Comparison of ENCODE assay signal across 15 cellular contexts in genomic region chr2:118902279-118903028, GRCh38. TPM values are rescaled to one million over a fixed set of nuclear protein-coding genes. Genes with fewer than 3 reads are reported as not detected.
DNase-seq lines count a peak whose midpoint lies in the region; ATAC-seq and TF ChIP-seq lines count a peak whose summit lies in the region.
"Had no signal": no experiment of that assay in that cellular context is flagged by ENCODE, and none has a peak within 500 bp of the region (broad histone marks: within the 10 kb centered on the region; RNA-seq: fewer than 3 reads in every experiment).

No MANE protein-coding gene starts in this region.

- no peak for TF ChIP-seq CTCF in CD4-positive, alpha-beta T cell (IDR thresholded peaks at IDR 0.05)
- no peak for TF ChIP-seq CTCF in natural killer cell (IDR thresholded peaks at IDR 0.05)

- peak overlapping the region; percentile 0 for H3K4me3 ChIP-seq in naive thymus-derived CD4-positive, alpha-beta T cell (ENCODE audit: low read length)
- H3K4me3 ChIP-seq: heart right ventricle, Peyer's patch had no signal

- no peaks in the 10 kb centered on the region for H3K27me3 Mint-ChIP-seq in CD4-positive, alpha-beta T cell
- H3K27me3 Mint-ChIP-seq in activated T-helper 17 cell treated with anti-CD3 and anti-CD28 coated beads, Interleukin-2, amount 50 U/mL, for 72 hours = peaks cover 5% of the 10 kb centered on the region
- H3K27me3 Mint-ChIP-seq in naive thymus-derived CD4-positive, alpha-beta T cell = no peaks in the 10 kb centered on the region
- peaks cover 0 to 6% of the 10 kb centered on the region in 2 donors for H3K27me3 Mint-ChIP-seq in natural killer cell (ENCODE audit: low read depth in 2 of 2)

- H3K9me3 ChIP-seq in CD4-positive, alpha-beta T cell (ENCODE audit: control insufficient read depth, low read length) = no peaks in the 10 kb centered on the region
- no peaks in the 10 kb centered on the region for H3K9me3 ChIP-seq in naive thymus-derived CD4-positive, alpha-beta T cell (ENCODE audit: control insufficient read depth in 2 of 3, low read length in 3 of 3)
- H3K9me3 ChIP-seq: heart right ventricle, Peyer's patch had no signal

- H3K27me3 ChIP-seq in CD4-positive, alpha-beta T cell (ENCODE audit: control insufficient read depth, insufficient read depth, low read length) = no peaks in the 10 kb centered on the region
- no peaks in the 10 kb centered on the region for H3K27me3 ChIP-seq in naive thymus-derived CD4-positive, alpha-beta T cell (ENCODE audit: control insufficient read depth in 2 of 2, insufficient read depth in 2 of 2, low read length in 2 of 2)
- H3K27me3 ChIP-seq: Peyer's patch had no signal

- H3K4me3 Mint-ChIP-seq in CD4-positive, alpha-beta T cell = peak overlapping the region; percentile 59
- H3K4me3 Mint-ChIP-seq in activated T-helper 17 cell treated with anti-CD3 and anti-CD28 coated beads, Interleukin-2, amount 50 U/mL, for 72 hours = peak overlapping the region; percentile 49
- H3K4me3 Mint-ChIP-seq in naive thymus-derived CD4-positive, alpha-beta T cell = peak overlapping the region in 9 of 10 donors; percentile 57 to 73 (median 68)
- H3K4me3 Mint-ChIP-seq in natural killer cell = no peak overlapping the region
- H3K4me3 Mint-ChIP-seq: CD8-positive, alpha-beta memory T cell had no signal

- peak; percentile 52 for ATAC-seq in CD4-positive, alpha-beta T cell (ENCODE audit: poor library complexity)
- peak; percentile 28 for ATAC-seq in activated T-helper 17 cell treated with anti-CD3 and anti-CD28 coated beads, Interleukin-2, amount 50 U/mL, for 72 hours (replicated peaks)
- peak; percentile 78 for ATAC-seq in naive thymus-derived CD4-positive, alpha-beta T cell
- ATAC-seq in natural killer cell = no peak
- no peak for ATAC-seq in HG02938 (IDR thresholded peaks at IDR 0.05; ENCODE audit: unreplicated experiment)

- POLR2A ChIA-PET in CD4-positive, alpha-beta T cell (lab: Charles Lee) = interaction anchor here (1.0 to 2.9 kb wide), 8 partner anchors 8 to 465 kb away, joined by 3 to 17 read pairs (median 4); partner anchors contain the start of genes C2orf76 and DBI
- POLR2A ChIA-PET in naive thymus-derived CD4-positive, alpha-beta T cell (lab: Charles Lee) = no interaction called here

- H3K4me1 Mint-ChIP-seq in CD4-positive, alpha-beta T cell (ENCODE audit: low read depth) = peaks cover 32% of the 10 kb centered on the region
- peaks cover 18% of the 10 kb centered on the region for H3K4me1 Mint-ChIP-seq in activated T-helper 17 cell treated with anti-CD3 and anti-CD28 coated beads, Interleukin-2, amount 50 U/mL, for 72 hours
- peaks cover 6 to 39% (median 34%) of the 10 kb centered on the region in 7 donors for H3K4me1 Mint-ChIP-seq in naive thymus-derived CD4-positive, alpha-beta T cell
- H3K4me1 Mint-ChIP-seq in natural killer cell = no peaks in the 10 kb centered on the region
- H3K4me1 Mint-ChIP-seq: CD8-positive, alpha-beta memory T cell had no signal

- CTCF ChIA-PET in CD4-positive, alpha-beta T cell (lab: Charles Lee) = no interaction called here
- CTCF ChIA-PET in naive thymus-derived CD4-positive, alpha-beta T cell (lab: Charles Lee) = interaction anchor here (0.7 kb wide), 1 partner anchor 19 kb away, joined by 3 read pairs; no protein-coding TSS in a partner anchor

- peaks cover 0 to 29% of the 10 kb centered on the region in 2 donors for H3K4me1 ChIP-seq in naive thymus-derived CD4-positive, alpha-beta T cell (ENCODE audit: control insufficient read depth in 2 of 2, insufficient read depth in 2 of 2, low read length in 2 of 2)

- no peak for DNase-seq in CD4-positive, alpha-beta T cell
- DNase-seq in Kasumi-1 (lab: John Stamatoyannopoulos, UW) (peak; percentile 89 to 95), activated gamma-delta T cell (lab: John Stamatoyannopoulos, UW) (no peak), natural killer cell (no peak)
- DNase-seq in naive thymus-derived CD4-positive, alpha-beta T cell = peak in 6 of 9 donors; percentile 5 to 24 (median 10)
- DNase-seq: heart right ventricle, IMR-90, NCI-H1436 treated with DMSO at 0.1 percent for 48 hours, NCI-H510A treated with DMSO at 0.1 percent for 48 hours, Peyer's patch had no signal

- no peaks in the 10 kb centered on the region for H3K36me3 ChIP-seq in naive thymus-derived CD4-positive, alpha-beta T cell (ENCODE audit: control insufficient read depth in 2 of 3, insufficient read depth in 3 of 3, low read length in 3 of 3)
- H3K36me3 ChIP-seq: heart right ventricle, Peyer's patch had no signal

- no peaks in the 10 kb centered on the region for H3K36me3 Mint-ChIP-seq in CD4-positive, alpha-beta T cell (ENCODE audit: low read depth)
- H3K36me3 Mint-ChIP-seq in activated T-helper 17 cell treated with anti-CD3 and anti-CD28 coated beads, Interleukin-2, amount 50 U/mL, for 72 hours (ENCODE audit: low read depth) = no peaks in the 10 kb centered on the region
- peaks cover 0 to 4% (median 3%) of the 10 kb centered on the region in 5 donors for H3K36me3 Mint-ChIP-seq in naive thymus-derived CD4-positive, alpha-beta T cell
- no peaks in the 10 kb centered on the region for H3K36me3 Mint-ChIP-seq in natural killer cell
- H3K36me3 Mint-ChIP-seq: CD8-positive, alpha-beta memory T cell had no signal

- intact Hi-C loops in CD4-positive, alpha-beta T cell (cut with DNase I, micrococcal nuclease) = no loop called here
- intact Hi-C loops in naive thymus-derived CD4-positive, alpha-beta T cell (cut with micrococcal nuclease) = loop anchor here in 1 of 2 donors (5.0 kb wide), 1 partner anchor 40 kb away; the partner anchor contains the start of gene MARCO
- intact Hi-C loops in natural killer cell (cut with micrococcal nuclease) = no loop called here

- H3K27ac Mint-ChIP-seq in CD4-positive, alpha-beta T cell = peak overlapping the region; percentile 74
- H3K27ac Mint-ChIP-seq in activated T-helper 17 cell treated with anti-CD3 and anti-CD28 coated beads, Interleukin-2, amount 50 U/mL, for 72 hours = peak overlapping the region; percentile 68
- peak overlapping the region in 8 of 9 donors; percentile 59 to 95 (median 82) for H3K27ac Mint-ChIP-seq in naive thymus-derived CD4-positive, alpha-beta T cell
- no peak overlapping the region for H3K27ac Mint-ChIP-seq in natural killer cell

- H3K9me3 Mint-ChIP-seq in CD4-positive, alpha-beta T cell = peaks cover 7% of the 10 kb centered on the region
- peaks cover 9% of the 10 kb centered on the region for H3K9me3 Mint-ChIP-seq in activated T-helper 17 cell treated with anti-CD3 and anti-CD28 coated beads, Interleukin-2, amount 50 U/mL, for 72 hours
- H3K9me3 Mint-ChIP-seq in naive thymus-derived CD4-positive, alpha-beta T cell = peaks cover 4 to 30% (median 8%) of the 10 kb centered on the region in 11 donors
- peaks cover 0 to 2% of the 10 kb centered on the region in 2 donors for H3K9me3 Mint-ChIP-seq in natural killer cell

- H3K27ac ChIP-seq in CD4-positive, alpha-beta T cell (ENCODE audit: low read depth, low read length) = no peak overlapping the region
- peak overlapping the region; percentile 0 for H3K27ac ChIP-seq in naive thymus-derived CD4-positive, alpha-beta T cell (ENCODE audit: low read depth, low read length)
- H3K27ac ChIP-seq: heart right ventricle had no signal

RNA-seq across cellular contexts. Expression of gene MARCO, which starts 39.5 kb away (rescaled TPM):
- under 1 TPM in 1 of 2 experiments, not detected in 1; 0.22 TPM for total RNA-seq in CD4-positive, alpha-beta T cell
- total RNA-seq in activated T-helper 17 cell treated with anti-CD3 and anti-CD28 coated beads, Interleukin-2, amount 50 U/mL, for 72 hours = not detected
- total RNA-seq in naive thymus-derived CD4-positive, alpha-beta T cell = 1 to 10 TPM in 1 of 5 experiments, under 1 TPM in 1, not detected in 3; 0.48 to 2.6 TPM
- polyA plus RNA-seq in naive thymus-derived CD4-positive, alpha-beta T cell = not detected
- total RNA-seq in natural killer cell = under 1 TPM in 2 of 3 donors, not detected in 1; 0.38 to 0.75 TPM
- total RNA-seq: CD8-positive, alpha-beta memory T cell; IMR-90 had no signal
- polyA plus RNA-seq: CD8-positive, alpha-beta memory T cell; IMR-90; neural cell had no signal

RNA-seq across cellular contexts. Expression of gene EN1, which starts 55.0 kb away (rescaled TPM):
- not detected for total RNA-seq in CD4-positive, alpha-beta T cell
- total RNA-seq in activated T-helper 17 cell treated with anti-CD3 and anti-CD28 coated beads, Interleukin-2, amount 50 U/mL, for 72 hours = not detected
- total RNA-seq in naive thymus-derived CD4-positive, alpha-beta T cell = not detected
- polyA plus RNA-seq in naive thymus-derived CD4-positive, alpha-beta T cell = not detected
- not detected for total RNA-seq in natural killer cell
- total RNA-seq: CD8-positive, alpha-beta memory T cell; IMR-90; Peyer's patch had no signal
- polyA plus RNA-seq: CD8-positive, alpha-beta memory T cell; esophagus; heart right ventricle; IMR-90; neural cell had no signal

Comparison
In these comparisons a context has a peak if more than half of its experiments do, and no peak if none do; other contexts are left out.
1. ATAC-seq: peak in CD4-positive, alpha-beta T cell (single experiment), activated T-helper 17 cell treated with anti-CD3 and anti-CD28 coated beads, Interleukin-2, amount 50 U/mL, for 72 hours (single experiment) and naive thymus-derived CD4-positive, alpha-beta T cell (single experiment); none in natural killer cell (0 of 3) and HG02938 (single experiment).
2. DNase-seq: peak in Kasumi-1 (2 of 2) and naive thymus-derived CD4-positive, alpha-beta T cell (6 of 9); none in CD4-positive, alpha-beta T cell (0 of 10), activated gamma-delta T cell (single experiment) and natural killer cell (single experiment).
3. H3K27ac Mint-ChIP-seq: peak in CD4-positive, alpha-beta T cell (single experiment), activated T-helper 17 cell treated with anti-CD3 and anti-CD28 coated beads, Interleukin-2, amount 50 U/mL, for 72 hours (single experiment) and naive thymus-derived CD4-positive, alpha-beta T cell (8 of 9); none in natural killer cell (0 of 2).